ENCODE assay signal across 9 cellular contexts in the genomic region with DNA sequence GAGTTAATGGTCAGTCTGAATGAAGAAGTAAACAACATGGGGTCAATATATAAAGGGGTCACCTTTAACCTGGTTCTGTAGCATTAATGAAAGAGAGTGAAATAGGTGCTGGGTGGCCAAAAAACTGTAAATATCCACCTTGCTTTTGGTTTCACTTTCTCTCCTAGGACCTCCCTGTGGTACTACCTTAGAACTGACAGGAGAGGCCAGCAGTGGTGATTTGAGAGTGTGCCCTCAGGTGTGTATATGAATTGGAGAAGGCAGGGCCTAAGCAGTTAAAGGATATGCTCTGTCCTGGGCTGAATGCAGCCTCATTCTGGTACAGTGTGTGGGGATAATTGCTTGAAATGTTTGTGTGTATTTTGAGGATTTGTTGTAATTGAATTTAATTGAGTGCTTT.
DNase-seq lines count a peak whose midpoint lies in the region; ATAC-seq, FAIRE-seq and TF ChIP-seq lines count a peak whose summit lies in the region.
"Had no signal": no experiment of that assay in that cellular context is flagged by ENCODE, and none has a peak within 500 bp of the region (broad histone marks: within the 10 kb centered on the region; RNA-seq: fewer than 3 reads in every experiment).

No MANE protein-coding gene starts in this region.

- no peak overlapping the region for H3K9ac ChIP-seq in endodermal cell (ENCODE audit: extremely low read depth, low read length, poor library complexity, severe bottlenecking)

- H3K4me3 ChIP-seq in endodermal cell (ENCODE audit: low read length) = no peak overlapping the region

- H3K36me3 ChIP-seq in endodermal cell (ENCODE audit: control insufficient read depth, insufficient read depth, low read length) = no peaks in the 10 kb centered on the region

- no peak overlapping the region for H3K4me3 Mint-ChIP-seq in endodermal cell

- no peak for FAIRE-seq in RCC 7860 (lab: Jason Lieb, UNC)

- peaks cover 8% of the 10 kb centered on the region for H3K9me3 ChIP-seq in endodermal cell (ENCODE audit: control insufficient read depth, low read length)

- H3K27ac Mint-ChIP-seq in endodermal cell = no peak overlapping the region

- ATAC-seq in GM21360 (IDR thresholded peaks at IDR 0.05; ENCODE audit: unreplicated experiment) = peak; percentile 83
- peak; percentile 73 for ATAC-seq in HG03460 (IDR thresholded peaks at IDR 0.05; ENCODE audit: unreplicated experiment)

- H3K4me1 Mint-ChIP-seq in endodermal cell = peaks cover 20% of the 10 kb centered on the region

- DNase-seq in GM10266 (ENCODE audit: extremely low spot score) (peak; percentile 10), endodermal cell (no peak), NCI-H2171 treated with DMSO at 0.1 percent for 48 hours (lab: John Stamatoyannopoulos, UW) (no peak), Ammon's horn (ENCODE audit: low spot score) (no peak), RCC 7860 (ENCODE audit: low spot score) (no peak), hypothalamus (lab: John Stamatoyannopoulos, UW) (no peak)
- DNase-seq: activated CD8-positive, alpha-beta memory T cell treated with anti-CD3 and anti-CD28 coated beads, Interleukin-2, amount 50 U/mL, for 48 hours had no signal

- peak; percentile 9 for TF ChIP-seq CTCF in GM10266 (IDR thresholded peaks at IDR 0.05; ENCODE audit: control insufficient read depth, insufficient read depth, low read depth, missing control alignments)
- TF ChIP-seq CTCF in endodermal cell (conservative IDR thresholded peaks at IDR 0.05) = peak; percentile 33

- H3K27me3 Mint-ChIP-seq in endodermal cell (ENCODE audit: insufficient read depth) = no peaks in the 10 kb centered on the region

- H3K4me1 ChIP-seq in endodermal cell (ENCODE audit: control insufficient read depth, insufficient read depth, low read length) = peaks cover 2% of the 10 kb centered on the region

- H3K27ac ChIP-seq in endodermal cell (ENCODE audit: low read depth, low read length) = no peak overlapping the region

- no peaks in the 10 kb centered on the region for H3K36me3 Mint-ChIP-seq in endodermal cell (ENCODE audit: low read depth)

- peaks cover 5% of the 10 kb centered on the region for H3K9me3 Mint-ChIP-seq in endodermal cell

- H3K27me3 ChIP-seq in endodermal cell (ENCODE audit: control insufficient read depth, insufficient read depth, low read length, poor library complexity, severe bottlenecking) = no peaks in the 10 kb centered on the region
